In the genomic region with DNA sequence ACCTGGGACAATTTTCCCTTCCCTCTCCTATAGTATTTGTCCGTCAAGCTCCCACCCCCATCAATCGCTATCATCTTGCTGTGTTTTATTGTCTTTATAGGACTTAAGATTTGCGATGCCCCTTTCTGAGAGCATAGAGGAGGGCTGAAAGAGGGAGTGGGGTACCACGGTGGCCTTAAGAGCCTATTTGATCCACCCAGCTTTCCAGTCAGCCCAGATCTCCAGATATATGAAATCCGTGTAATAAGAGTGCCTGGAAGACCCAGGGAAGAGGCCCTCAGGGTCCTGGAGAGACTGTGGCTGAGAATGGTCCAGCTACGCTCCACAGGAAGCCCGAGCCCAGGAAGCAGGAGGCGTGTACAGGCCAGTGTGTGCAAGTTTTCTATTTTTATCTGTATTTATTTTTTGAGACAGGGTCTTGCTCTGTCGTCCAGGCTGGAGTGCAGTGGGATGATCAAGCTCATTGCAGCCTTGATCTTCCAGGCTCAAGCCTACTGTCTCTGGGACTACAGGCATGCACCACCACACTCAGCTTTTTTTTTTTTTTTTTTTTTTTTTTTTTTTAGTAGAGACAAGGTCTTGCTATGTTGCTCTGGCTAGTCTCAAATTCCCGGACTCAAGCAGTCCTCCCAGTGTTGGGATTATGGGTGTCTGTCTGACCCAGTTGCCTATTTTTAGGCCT, we compare ENCODE assay signal across 1 cellular context.
TF ChIP-seq lines count a peak whose summit lies in the region.

No MANE protein-coding gene starts in this region.

TF ChIP-seq in GM23338, 12 proteins besides CTCF, POLR2A, EP300 and RAD21 (continued from another document):
- no peak for TF ChIP-seq ZNF462 (CRISPR knock-in tag; IDR thresholded peaks at IDR 0.05)
- no peak for TF ChIP-seq JUNB (IDR thresholded peaks at IDR 0.05; ENCODE audit: unreplicated experiment)
- no peak for TF ChIP-seq ZNF114 (CRISPR knock-in tag; IDR thresholded peaks at IDR 0.05)
- TF ChIP-seq ZNF331 (CRISPR knock-in tag; IDR thresholded peaks at IDR 0.05; ENCODE audit: low read depth): no peak
- no peak for TF ChIP-seq EZH2phosphoT487 (IDR thresholded peaks at IDR 0.05; ENCODE audit: unreplicated experiment)
- TF ChIP-seq NANOG (IDR thresholded peaks at IDR 0.05; ENCODE audit: borderline replicate concordance): no peak
- TF ChIP-seq, protein P1, sequence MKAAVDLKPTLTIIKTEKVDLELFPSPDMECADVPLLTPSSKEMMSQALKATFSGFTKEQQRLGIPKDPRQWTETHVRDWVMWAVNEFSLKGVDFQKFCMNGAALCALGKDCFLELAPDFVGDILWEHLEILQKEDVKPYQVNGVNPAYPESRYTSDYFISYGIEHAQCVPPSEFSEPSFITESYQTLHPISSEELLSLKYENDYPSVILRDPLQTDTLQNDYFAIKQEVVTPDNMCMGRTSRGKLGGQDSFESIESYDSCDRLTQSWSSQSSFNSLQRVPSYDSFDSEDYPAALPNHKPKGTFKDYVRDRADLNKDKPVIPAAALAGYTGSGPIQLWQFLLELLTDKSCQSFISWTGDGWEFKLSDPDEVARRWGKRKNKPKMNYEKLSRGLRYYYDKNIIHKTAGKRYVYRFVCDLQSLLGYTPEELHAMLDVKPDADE (IDR thresholded peaks at IDR 0.05): no peak
- no peak for TF ChIP-seq CREB1 (CRISPR knock-in tag; IDR thresholded peaks at IDR 0.05; ENCODE audit: low read depth)
